Comparison of ENCODE assay signal across 1 cellular context in the genomic region with DNA sequence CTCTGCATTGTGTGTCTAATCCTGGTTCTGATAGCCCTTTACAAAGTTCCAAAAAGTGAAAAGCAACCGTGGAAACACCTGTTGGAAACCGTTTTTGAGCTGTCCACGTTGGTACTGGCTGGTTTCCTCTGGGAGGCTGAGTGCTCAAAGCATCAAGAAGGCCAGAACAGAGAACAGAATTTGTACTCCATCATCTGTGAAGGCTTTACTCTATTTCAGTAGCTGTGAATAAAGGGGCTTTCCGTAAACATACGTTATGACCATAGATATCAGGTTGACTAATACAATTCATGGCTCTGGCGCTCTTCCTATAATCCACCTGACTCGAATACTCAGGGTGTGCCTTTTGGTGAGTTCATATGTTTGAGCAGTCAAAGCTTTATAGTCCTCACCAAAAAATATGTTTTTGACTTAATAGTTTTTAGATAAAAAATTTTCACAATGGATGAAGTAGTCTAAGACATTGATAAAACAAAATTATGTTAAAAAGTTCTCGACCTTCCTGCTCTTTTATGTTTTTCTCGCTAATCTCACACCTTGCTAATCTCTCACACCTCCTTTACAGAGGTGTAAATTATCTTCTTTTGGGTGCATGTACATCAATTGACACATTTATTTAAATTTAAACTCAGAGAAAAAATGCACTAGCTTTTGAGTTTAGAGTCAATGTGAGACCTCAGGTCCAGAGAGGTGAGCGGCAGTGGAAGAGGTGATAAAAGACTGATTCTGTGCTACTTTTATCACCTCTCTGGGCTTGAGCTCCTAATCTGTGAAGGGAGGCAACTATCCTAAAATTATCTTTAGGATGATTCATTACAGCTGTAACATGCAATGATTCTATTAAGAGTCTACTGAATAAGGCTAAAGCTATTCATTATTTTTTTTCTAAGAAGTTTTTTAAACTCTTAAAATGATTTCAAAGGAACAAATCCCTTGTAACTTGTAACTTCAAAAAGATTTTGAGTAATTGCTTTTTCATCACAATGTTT.
TF ChIP-seq lines count a peak whose summit lies in the region.

No MANE protein-coding gene starts in this region.

TF ChIP-seq in GM12878, 131 proteins besides CTCF, POLR2A, EP300 and RAD21 (continued from another document and continues in another):
- TF ChIP-seq, protein P1, sequence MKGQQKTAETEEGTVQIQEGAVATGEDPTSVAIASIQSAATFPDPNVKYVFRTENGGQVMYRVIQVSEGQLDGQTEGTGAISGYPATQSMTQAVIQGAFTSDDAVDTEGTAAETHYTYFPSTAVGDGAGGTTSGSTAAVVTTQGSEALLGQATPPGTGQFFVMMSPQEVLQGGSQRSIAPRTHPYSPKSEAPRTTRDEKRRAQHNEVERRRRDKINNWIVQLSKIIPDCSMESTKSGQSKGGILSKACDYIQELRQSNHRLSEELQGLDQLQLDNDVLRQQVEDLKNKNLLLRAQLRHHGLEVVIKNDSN (IDR thresholded peaks at IDR 0.05; ENCODE audit: borderline replicate concordance, extremely low read length, insufficient read depth, low read depth, low read length) = no peak
- TF ChIP-seq RB1 (IDR thresholded peaks at IDR 0.05; ENCODE audit: borderline replicate concordance) = no peak
- no peak for TF ChIP-seq PAX5 (IDR thresholded peaks at IDR 0.05; ENCODE audit: borderline replicate concordance, low read depth, low read length)
- TF ChIP-seq SRF (IDR thresholded peaks at IDR 0.05; ENCODE audit: low read depth in 2 of 2, low read length in 2 of 2) = no peak
- no peak for TF ChIP-seq NFYA (IDR thresholded peaks at IDR 0.05; ENCODE audit: borderline replicate concordance, low read depth, low read length)
- TF ChIP-seq FOXK2 (IDR thresholded peaks at IDR 0.05) = no peak
- no peak for TF ChIP-seq SUZ12 (IDR thresholded peaks at IDR 0.05; ENCODE audit: unreplicated experiment)
- peak; percentile 71 for TF ChIP-seq NR2F1 (conservative IDR thresholded peaks at IDR 0.05)
- peak; percentile 85 for TF ChIP-seq RELA (IDR thresholded peaks at IDR 0.05; ENCODE audit: borderline replicate concordance, partially characterized antibody)
- peak; percentile 41; the same call in 1 of the 2 replicates for TF ChIP-seq TCF3 (IDR thresholded peaks at IDR 0.05; ENCODE audit: borderline replicate concordance, insufficient read depth, low read depth, low read length)
- no peak for TF ChIP-seq SP1 (IDR thresholded peaks at IDR 0.05; ENCODE audit: low read depth, low read length)
- TF ChIP-seq, protein P2, sequence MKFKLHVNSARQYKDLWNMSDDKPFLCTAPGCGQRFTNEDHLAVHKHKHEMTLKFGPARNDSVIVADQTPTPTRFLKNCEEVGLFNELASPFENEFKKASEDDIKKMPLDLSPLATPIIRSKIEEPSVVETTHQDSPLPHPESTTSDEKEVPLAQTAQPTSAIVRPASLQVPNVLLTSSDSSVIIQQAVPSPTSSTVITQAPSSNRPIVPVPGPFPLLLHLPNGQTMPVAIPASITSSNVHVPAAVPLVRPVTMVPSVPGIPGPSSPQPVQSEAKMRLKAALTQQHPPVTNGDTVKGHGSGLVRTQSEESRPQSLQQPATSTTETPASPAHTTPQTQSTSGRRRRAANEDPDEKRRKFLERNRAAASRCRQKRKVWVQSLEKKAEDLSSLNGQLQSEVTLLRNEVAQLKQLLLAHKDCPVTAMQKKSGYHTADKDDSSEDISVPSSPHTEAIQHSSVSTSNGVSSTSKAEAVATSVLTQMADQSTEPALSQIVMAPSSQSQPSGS (IDR thresholded peaks at IDR 0.05; ENCODE audit: low read length) = peak; percentile 74; the same call in 1 of the 2 replicates
- no peak for TF ChIP-seq HCFC1 (IDR thresholded peaks at IDR 0.05; ENCODE audit: low read length)
- no peak for TF ChIP-seq CHD2 (IDR thresholded peaks at IDR 0.05; ENCODE audit: borderline replicate concordance, low read depth, low read length)
- TF ChIP-seq KAT2A (conservative IDR thresholded peaks at IDR 0.05; ENCODE audit: control insufficient read depth, low read depth, low read length) = no peak
- TF ChIP-seq, protein P3, sequence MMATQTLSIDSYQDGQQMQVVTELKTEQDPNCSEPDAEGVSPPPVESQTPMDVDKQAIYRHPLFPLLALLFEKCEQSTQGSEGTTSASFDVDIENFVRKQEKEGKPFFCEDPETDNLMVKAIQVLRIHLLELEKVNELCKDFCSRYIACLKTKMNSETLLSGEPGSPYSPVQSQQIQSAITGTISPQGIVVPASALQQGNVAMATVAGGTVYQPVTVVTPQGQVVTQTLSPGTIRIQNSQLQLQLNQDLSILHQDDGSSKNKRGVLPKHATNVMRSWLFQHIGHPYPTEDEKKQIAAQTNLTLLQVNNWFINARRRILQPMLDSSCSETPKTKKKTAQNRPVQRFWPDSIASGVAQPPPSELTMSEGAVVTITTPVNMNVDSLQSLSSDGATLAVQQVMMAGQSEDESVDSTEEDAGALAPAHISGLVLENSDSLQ (IDR thresholded peaks at IDR 0.05) = no peak
- no peak for TF ChIP-seq CHD4 (IDR thresholded peaks at IDR 0.05)
- TF ChIP-seq CEBPB (IDR thresholded peaks at IDR 0.05; ENCODE audit: borderline replicate concordance in 1 of 2, low read depth in 2 of 2, low read length in 2 of 2) = 0 out of 4 replicates have a peak, but pooled peaks of 1 of the 2 experiments have one; percentile 30
- TF ChIP-seq ATF7 (IDR thresholded peaks at IDR 0.05; ENCODE audit: low read depth) = peak; percentile 79
- TF ChIP-seq ZNF384 (IDR thresholded peaks at IDR 0.05; ENCODE audit: borderline replicate concordance, low read depth, low read length) = no peak; the same call in 1 of the 2 replicates
- peak; percentile 90 for TF ChIP-seq MTA2 (IDR thresholded peaks at IDR 0.05; ENCODE audit: low read depth)
- TF ChIP-seq, protein P4, sequence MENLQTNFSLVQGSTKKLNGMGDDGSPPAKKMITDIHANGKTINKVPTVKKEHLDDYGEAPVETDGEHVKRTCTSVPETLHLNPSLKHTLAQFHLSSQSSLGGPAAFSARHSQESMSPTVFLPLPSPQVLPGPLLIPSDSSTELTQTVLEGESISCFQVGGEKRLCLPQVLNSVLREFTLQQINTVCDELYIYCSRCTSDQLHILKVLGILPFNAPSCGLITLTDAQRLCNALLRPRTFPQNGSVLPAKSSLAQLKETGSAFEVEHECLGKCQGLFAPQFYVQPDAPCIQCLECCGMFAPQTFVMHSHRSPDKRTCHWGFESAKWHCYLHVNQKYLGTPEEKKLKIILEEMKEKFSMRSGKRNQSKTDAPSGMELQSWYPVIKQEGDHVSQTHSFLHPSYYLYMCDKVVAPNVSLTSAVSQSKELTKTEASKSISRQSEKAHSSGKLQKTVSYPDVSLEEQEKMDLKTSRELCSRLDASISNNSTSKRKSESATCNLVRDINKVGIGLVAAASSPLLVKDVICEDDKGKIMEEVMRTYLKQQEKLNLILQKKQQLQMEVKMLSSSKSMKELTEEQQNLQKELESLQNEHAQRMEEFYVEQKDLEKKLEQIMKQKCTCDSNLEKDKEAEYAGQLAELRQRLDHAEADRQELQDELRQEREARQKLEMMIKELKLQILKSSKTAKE (IDR thresholded peaks at IDR 0.05; ENCODE audit: low read depth, poor library complexity, severe bottlenecking) = no peak
- TF ChIP-seq YBX1 (IDR thresholded peaks at IDR 0.05) = no peak
- no peak for TF ChIP-seq NR2C1 (IDR thresholded peaks at IDR 0.05)
- no peak for TF ChIP-seq TARDBP (IDR thresholded peaks at IDR 0.05; ENCODE audit: borderline replicate concordance)
- TF ChIP-seq, protein P5, sequence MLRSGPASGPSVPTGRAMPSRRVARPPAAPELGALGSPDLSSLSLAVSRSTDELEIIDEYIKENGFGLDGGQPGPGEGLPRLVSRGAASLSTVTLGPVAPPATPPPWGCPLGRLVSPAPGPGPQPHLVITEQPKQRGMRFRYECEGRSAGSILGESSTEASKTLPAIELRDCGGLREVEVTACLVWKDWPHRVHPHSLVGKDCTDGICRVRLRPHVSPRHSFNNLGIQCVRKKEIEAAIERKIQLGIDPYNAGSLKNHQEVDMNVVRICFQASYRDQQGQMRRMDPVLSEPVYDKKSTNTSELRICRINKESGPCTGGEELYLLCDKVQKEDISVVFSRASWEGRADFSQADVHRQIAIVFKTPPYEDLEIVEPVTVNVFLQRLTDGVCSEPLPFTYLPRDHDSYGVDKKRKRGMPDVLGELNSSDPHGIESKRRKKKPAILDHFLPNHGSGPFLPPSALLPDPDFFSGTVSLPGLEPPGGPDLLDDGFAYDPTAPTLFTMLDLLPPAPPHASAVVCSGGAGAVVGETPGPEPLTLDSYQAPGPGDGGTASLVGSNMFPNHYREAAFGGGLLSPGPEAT (IDR thresholded peaks at IDR 0.05; ENCODE audit: low read depth) = peak; percentile 94
- TF ChIP-seq, protein P6, sequence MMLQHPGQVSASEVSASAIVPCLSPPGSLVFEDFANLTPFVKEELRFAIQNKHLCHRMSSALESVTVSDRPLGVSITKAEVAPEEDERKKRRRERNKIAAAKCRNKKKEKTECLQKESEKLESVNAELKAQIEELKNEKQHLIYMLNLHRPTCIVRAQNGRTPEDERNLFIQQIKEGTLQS (IDR thresholded peaks at IDR 0.05; ENCODE audit: borderline replicate concordance, extremely low read depth, low read depth, low read length) = no peak
- TF ChIP-seq, protein P7, sequence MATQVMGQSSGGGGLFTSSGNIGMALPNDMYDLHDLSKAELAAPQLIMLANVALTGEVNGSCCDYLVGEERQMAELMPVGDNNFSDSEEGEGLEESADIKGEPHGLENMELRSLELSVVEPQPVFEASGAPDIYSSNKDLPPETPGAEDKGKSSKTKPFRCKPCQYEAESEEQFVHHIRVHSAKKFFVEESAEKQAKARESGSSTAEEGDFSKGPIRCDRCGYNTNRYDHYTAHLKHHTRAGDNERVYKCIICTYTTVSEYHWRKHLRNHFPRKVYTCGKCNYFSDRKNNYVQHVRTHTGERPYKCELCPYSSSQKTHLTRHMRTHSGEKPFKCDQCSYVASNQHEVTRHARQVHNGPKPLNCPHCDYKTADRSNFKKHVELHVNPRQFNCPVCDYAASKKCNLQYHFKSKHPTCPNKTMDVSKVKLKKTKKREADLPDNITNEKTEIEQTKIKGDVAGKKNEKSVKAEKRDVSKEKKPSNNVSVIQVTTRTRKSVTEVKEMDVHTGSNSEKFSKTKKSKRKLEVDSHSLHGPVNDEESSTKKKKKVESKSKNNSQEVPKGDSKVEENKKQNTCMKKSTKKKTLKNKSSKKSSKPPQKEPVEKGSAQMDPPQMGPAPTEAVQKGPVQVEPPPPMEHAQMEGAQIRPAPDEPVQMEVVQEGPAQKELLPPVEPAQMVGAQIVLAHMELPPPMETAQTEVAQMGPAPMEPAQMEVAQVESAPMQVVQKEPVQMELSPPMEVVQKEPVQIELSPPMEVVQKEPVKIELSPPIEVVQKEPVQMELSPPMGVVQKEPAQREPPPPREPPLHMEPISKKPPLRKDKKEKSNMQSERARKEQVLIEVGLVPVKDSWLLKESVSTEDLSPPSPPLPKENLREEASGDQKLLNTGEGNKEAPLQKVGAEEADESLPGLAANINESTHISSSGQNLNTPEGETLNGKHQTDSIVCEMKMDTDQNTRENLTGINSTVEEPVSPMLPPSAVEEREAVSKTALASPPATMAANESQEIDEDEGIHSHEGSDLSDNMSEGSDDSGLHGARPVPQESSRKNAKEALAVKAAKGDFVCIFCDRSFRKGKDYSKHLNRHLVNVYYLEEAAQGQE (IDR thresholded peaks at IDR 0.05; ENCODE audit: low read depth, low read length) = no peak
- no peak for TF ChIP-seq ASH2L (IDR thresholded peaks at IDR 0.05; ENCODE audit: borderline replicate concordance, low read depth)
- peak; percentile 58; the same call in 1 of the 2 replicates for TF ChIP-seq NBN (IDR thresholded peaks at IDR 0.05)
- TF ChIP-seq SMAD1 (IDR thresholded peaks at IDR 0.05; ENCODE audit: low read depth, partially characterized antibody) = peak; percentile 26
- no peak for TF ChIP-seq ZZZ3 (IDR thresholded peaks at IDR 0.05; ENCODE audit: control insufficient read depth, insufficient read length, low read depth)
- no peak for TF ChIP-seq STAT1 (conservative IDR thresholded peaks at IDR 0.05)
- peak; percentile 32; the same call in 1 of the 2 replicates for TF ChIP-seq MEF2A (IDR thresholded peaks at IDR 0.05; ENCODE audit: insufficient read depth, low read depth, low read length)
- TF ChIP-seq POU2F2 (IDR thresholded peaks at IDR 0.05; ENCODE audit: borderline replicate concordance, low read depth, low read length) = 0 out of 3 replicates have a peak, but pooled peaks have one; percentile 23
- TF ChIP-seq, protein P8, sequence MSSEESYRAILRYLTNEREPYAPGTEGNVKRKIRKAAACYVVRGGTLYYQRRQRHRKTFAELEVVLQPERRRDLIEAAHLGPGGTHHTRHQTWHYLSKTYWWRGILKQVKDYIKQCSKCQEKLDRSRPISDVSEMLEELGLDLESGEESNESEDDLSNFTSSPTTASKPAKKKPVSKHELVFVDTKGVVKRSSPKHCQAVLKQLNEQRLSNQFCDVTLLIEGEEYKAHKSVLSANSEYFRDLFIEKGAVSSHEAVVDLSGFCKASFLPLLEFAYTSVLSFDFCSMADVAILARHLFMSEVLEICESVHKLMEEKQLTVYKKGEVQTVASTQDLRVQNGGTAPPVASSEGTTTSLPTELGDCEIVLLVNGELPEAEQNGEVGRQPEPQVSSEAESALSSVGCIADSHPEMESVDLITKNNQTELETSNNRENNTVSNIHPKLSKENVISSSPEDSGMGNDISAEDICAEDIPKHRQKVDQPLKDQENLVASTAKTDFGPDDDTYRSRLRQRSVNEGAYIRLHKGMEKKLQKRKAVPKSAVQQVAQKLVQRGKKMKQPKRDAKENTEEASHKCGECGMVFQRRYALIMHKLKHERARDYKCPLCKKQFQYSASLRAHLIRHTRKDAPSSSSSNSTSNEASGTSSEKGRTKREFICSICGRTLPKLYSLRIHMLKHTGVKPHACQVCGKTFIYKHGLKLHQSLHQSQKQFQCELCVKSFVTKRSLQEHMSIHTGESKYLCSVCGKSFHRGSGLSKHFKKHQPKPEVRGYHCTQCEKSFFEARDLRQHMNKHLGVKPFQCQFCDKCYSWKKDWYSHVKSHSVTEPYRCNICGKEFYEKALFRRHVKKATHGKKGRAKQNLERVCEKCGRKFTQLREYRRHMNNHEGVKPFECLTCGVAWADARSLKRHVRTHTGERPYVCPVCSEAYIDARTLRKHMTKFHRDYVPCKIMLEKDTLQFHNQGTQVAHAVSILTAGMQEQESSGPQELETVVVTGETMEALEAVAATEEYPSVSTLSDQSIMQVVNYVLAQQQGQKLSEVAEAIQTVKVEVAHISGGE (CRISPR knock-in tag; IDR thresholded peaks at IDR 0.05) = no peak
- TF ChIP-seq, protein P9, sequence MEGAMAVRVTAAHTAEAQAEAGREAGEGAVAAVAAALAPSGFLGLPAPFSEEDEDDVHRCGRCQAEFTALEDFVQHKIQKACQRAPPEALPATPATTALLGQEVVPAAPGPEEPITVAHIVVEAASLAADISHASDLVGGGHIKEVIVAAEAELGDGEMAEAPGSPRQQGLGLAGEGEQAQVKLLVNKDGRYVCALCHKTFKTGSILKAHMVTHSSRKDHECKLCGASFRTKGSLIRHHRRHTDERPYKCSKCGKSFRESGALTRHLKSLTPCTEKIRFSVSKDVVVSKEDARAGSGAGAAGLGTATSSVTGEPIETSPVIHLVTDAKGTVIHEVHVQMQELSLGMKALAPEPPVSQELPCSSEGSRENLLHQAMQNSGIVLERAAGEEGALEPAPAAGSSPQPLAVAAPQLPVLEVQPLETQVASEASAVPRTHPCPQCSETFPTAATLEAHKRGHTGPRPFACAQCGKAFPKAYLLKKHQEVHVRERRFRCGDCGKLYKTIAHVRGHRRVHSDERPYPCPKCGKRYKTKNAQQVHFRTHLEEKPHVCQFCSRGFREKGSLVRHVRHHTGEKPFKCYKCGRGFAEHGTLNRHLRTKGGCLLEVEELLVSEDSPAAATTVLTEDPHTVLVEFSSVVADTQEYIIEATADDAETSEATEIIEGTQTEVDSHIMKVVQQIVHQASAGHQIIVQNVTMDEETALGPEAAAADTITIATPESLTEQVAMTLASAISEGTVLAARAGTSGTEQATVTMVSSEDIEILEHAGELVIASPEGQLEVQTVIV (IDR thresholded peaks at IDR 0.05; ENCODE audit: borderline replicate concordance, partially characterized antibody) = no peak
